17 cellular contexts compared by ENCODE assay signal in the genomic region with DNA sequence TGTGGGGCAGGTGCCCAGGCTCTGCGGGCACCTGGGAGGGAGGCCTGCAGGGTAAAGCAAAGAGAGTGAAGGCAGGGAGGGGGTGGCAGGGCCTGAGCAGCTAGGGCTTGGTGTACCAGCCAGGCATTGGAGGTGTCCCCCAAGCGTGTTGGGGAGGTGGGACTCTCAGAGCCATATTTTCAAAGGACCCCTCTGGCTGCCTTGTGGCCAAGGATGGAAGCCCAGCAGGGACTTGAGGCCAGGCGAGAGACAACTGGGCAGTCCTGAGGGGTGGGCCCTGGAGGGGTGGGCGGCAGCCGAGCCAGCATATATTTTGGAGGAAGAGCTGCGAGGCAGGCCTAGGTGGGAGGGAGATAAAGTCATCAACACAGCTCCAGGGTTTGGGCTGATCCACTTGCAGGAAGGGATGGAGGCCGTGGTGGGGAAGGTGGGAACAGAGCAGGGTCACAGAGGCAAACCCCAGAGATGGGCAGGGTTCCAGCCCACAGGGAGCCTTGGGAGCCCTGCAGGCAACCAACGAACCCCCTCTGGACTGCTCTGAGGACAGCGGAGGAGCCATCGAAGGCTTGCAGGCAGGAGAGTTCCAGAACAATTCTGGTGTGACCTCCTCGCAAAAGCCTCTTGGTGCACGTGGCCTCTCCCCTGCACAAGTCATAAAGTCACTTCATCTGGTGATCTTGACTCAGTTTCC. TPM values are rescaled to one million over a fixed set of nuclear protein-coding genes. Genes with fewer than 3 reads are reported as not detected.
DNase-seq lines count a peak whose midpoint lies in the region; ATAC-seq and TF ChIP-seq lines count a peak whose summit lies in the region.
"Had no signal": no experiment of that assay in that cellular context is flagged by ENCODE, and none has a peak within 500 bp of the region (broad histone marks: within the 10 kb centered on the region; RNA-seq: fewer than 3 reads in every experiment).

No MANE protein-coding gene starts in this region.

- H3K9ac ChIP-seq in GM23248 (peak overlapping the region; percentile 95), muscle layer of colon (ENCODE audit: low read length) (no peak overlapping the region)
- H3K9ac ChIP-seq: parathyroid adenoma had no signal

- peaks cover 31% of the 10 kb centered on the region for H3K4me1 ChIP-seq in GM23248 (ENCODE audit: insufficient read depth)
- H3K4me1 ChIP-seq in ascending aorta: peaks cover 38 to 51% of the 10 kb centered on the region in 2 donors
- H3K4me1 ChIP-seq in muscle layer of colon (ENCODE audit: insufficient read depth, low read length): peaks cover 43% of the 10 kb centered on the region

- DNase-seq in GM23248 (no peak), ascending aorta (ENCODE audit: low spot score in 2 of 2) (no peak), left lobe of liver (ENCODE audit: low spot score) (no peak), glutamatergic neuron (no peak), NCI-H1694 treated with DMSO at 0.1 percent for 48 hours (lab: John Stamatoyannopoulos, UW) (no peak)
- DNase-seq: activated CD4-positive, alpha-beta memory T cell treated with anti-CD3 and anti-CD28 coated beads for 36 hours; activated naive CD4-positive, alpha-beta T cell treated with anti-CD3 and anti-CD28 coated beads, Interleukin-2, amount 50 U/mL, for 16 hours; activated T-cell treated with anti-CD3 and anti-CD28 coated beads, Interleukin-2, amount 50 U/mL, for 1 hour; EL; kidney glomerular epithelial cell; SHP77 treated with DMSO at 0.1 percent for 48 hours; T-helper 1 cell had no signal

- H3K4me1 Mint-ChIP-seq in glutamatergic neuron (ENCODE audit: low read depth, unreplicated experiment): peaks cover 6% of the 10 kb centered on the region

- ATAC-seq in left lobe of liver (no peak), HG03175 (IDR thresholded peaks at IDR 0.05; ENCODE audit: unreplicated experiment) (no peak)
- ATAC-seq: stimulated activated memory B cell treated with anti-CD40 and anti-IgM and Interleukin-4, amounts not matched to agents 10 μg/mL and 1 μg/mL and 100 μg/mL, for 72 hours had no signal

- H2AFZ ChIP-seq in GM23248: no peak overlapping the region
- H2AFZ ChIP-seq: parathyroid adenoma had no signal

- H3K27me3 Mint-ChIP-seq in glutamatergic neuron (ENCODE audit: unreplicated experiment): peaks cover 5% of the 10 kb centered on the region
- H3K27me3 Mint-ChIP-seq: activated CD4-positive, alpha-beta memory T cell treated with anti-CD3 and anti-CD28 coated beads for 36 hours; stimulated activated memory B cell treated with anti-CD40 and anti-IgM and Interleukin-4, amounts not matched to agents 10 μg/mL and 1 μg/mL and 100 μg/mL, for 72 hours had no signal

- no peak overlapping the region for H3K4me3 Mint-ChIP-seq in glutamatergic neuron (ENCODE audit: unreplicated experiment)
- H3K4me3 Mint-ChIP-seq: activated CD4-positive, alpha-beta memory T cell treated with anti-CD3 and anti-CD28 coated beads for 36 hours; stimulated activated memory B cell treated with anti-CD40 and anti-IgM and Interleukin-4, amounts not matched to agents 10 μg/mL and 1 μg/mL and 100 μg/mL, for 72 hours had no signal

- H3K79me2 ChIP-seq in GM23248 (ENCODE audit: insufficient read depth): no peaks in the 10 kb centered on the region
- H3K79me2 ChIP-seq: parathyroid adenoma had no signal

- H3K9me2 ChIP-seq in GM23248 (ENCODE audit: insufficient read depth): no peaks in the 10 kb centered on the region

- no peak overlapping the region for H3K4me3 ChIP-seq in GM23248
- H3K4me3 ChIP-seq in ascending aorta: no peak overlapping the region
- no peak overlapping the region for H3K4me3 ChIP-seq in muscle layer of colon (ENCODE audit: low read depth in 1 of 2, low read length in 2 of 2)
- H3K4me3 ChIP-seq in skin epidermis: no peak overlapping the region

- H4K20me1 ChIP-seq in GM23248 (ENCODE audit: insufficient read depth): no peaks in the 10 kb centered on the region

- H3K27ac Mint-ChIP-seq in glutamatergic neuron (ENCODE audit: unreplicated experiment): no peak overlapping the region
- H3K27ac Mint-ChIP-seq: activated CD4-positive, alpha-beta memory T cell treated with anti-CD3 and anti-CD28 coated beads for 36 hours; stimulated activated memory B cell treated with anti-CD40 and anti-IgM and Interleukin-4, amounts not matched to agents 10 μg/mL and 1 μg/mL and 100 μg/mL, for 72 hours had no signal

- H3K27me3 ChIP-seq in GM23248 (replicated peaks; ENCODE audit: insufficient read depth) (no peaks in the 10 kb centered on the region), ascending aorta (no peaks in the 10 kb centered on the region), muscle layer of colon (ENCODE audit: control insufficient read depth in 1 of 2, insufficient read depth in 2 of 2, low read length in 2 of 2) (no peaks in the 10 kb centered on the region)

- H3K36me3 Mint-ChIP-seq in glutamatergic neuron (ENCODE audit: unreplicated experiment): no peaks in the 10 kb centered on the region
- H3K36me3 Mint-ChIP-seq: activated CD4-positive, alpha-beta memory T cell treated with anti-CD3 and anti-CD28 coated beads for 36 hours; stimulated activated memory B cell treated with anti-CD40 and anti-IgM and Interleukin-4, amounts not matched to agents 10 μg/mL and 1 μg/mL and 100 μg/mL, for 72 hours had no signal

- H3K9me3 ChIP-seq in GM23248 (ENCODE audit: low read depth): no peaks in the 10 kb centered on the region
- H3K9me3 ChIP-seq in ascending aorta: no peaks in the 10 kb centered on the region
- no peaks in the 10 kb centered on the region for H3K9me3 ChIP-seq in muscle layer of colon (ENCODE audit: low read length)

- intact Hi-C loops in ascending aorta (cut with DNase I): no loop called here

- no peaks in the 10 kb centered on the region for H3K9me3 Mint-ChIP-seq in glutamatergic neuron (ENCODE audit: unreplicated experiment)
- H3K9me3 Mint-ChIP-seq: activated CD4-positive, alpha-beta memory T cell treated with anti-CD3 and anti-CD28 coated beads for 36 hours had no signal

- TF ChIP-seq CTCF in ascending aorta (IDR thresholded peaks at IDR 0.05) (no peak), glutamatergic neuron (IDR thresholded peaks at IDR 0.05; ENCODE audit: partially characterized antibody, unreplicated experiment) (no peak)

- H3F3A ChIP-seq in GM23248 (ENCODE audit: insufficient read depth): peaks cover 37% of the 10 kb centered on the region

- 88 to 90% methylated on average over 12 of the region's 12 CpGs for WGBS in GM23248 (ENCODE audit: low coverage in 1 of 2, low lambda C conversion rate in 2 of 2, missing lambda C conversion rate in 2 of 2), 2 experiments

- in situ Hi-C loops in GM23248 (cut with MboI): no loop called here

- H3K36me3 ChIP-seq in GM23248 (ENCODE audit: low read depth): no peaks in the 10 kb centered on the region
- no peaks in the 10 kb centered on the region for H3K36me3 ChIP-seq in ascending aorta
- no peaks in the 10 kb centered on the region for H3K36me3 ChIP-seq in muscle layer of colon (ENCODE audit: insufficient read depth, low read length)

- H3K4me2 ChIP-seq in GM23248 (ENCODE audit: unreplicated experiment): no peak overlapping the region

- H3K27ac ChIP-seq in GM23248 (peak overlapping the region; percentile 100), ascending aorta (peak overlapping the region; percentile 96 to 97), muscle layer of colon (ENCODE audit: low read depth, low read length) (peak overlapping the region; percentile 64), skin epidermis (peak overlapping the region in 18 of 21 experiments; percentile 65 to 99 (median 96))
- H3K27ac ChIP-seq: parathyroid adenoma had no signal

RNA-seq across cellular contexts. Expression of a gene that starts 35.7 kb away (rescaled TPM):
- total RNA-seq in GM23248 (2014; rRNA removed; shearing (Covaris generic)): 443 and 459 TPM in 2 replicates
- polyA plus RNA-seq in GM23248 (2016; fragmentation: Nextera tagmentation; extraction: Ambion mirVana): 264 and 269 TPM in 2 replicates
- total RNA-seq in ascending aorta (3,919 TPM), left lobe of liver (145 TPM), glutamatergic neuron (ENCODE audit: unreplicated experiment) (91.7 TPM)
